Comparison of ENCODE assay signal across 8 cellular contexts in genomic region chr13:49976314-49977258, GRCh38. TPM values are rescaled to one million over a fixed set of nuclear protein-coding genes. Genes with fewer than 3 reads are reported as not detected.
DNase-seq lines count a peak whose midpoint lies in the region; ATAC-seq and TF ChIP-seq lines count a peak whose summit lies in the region.

No MANE protein-coding gene starts in this region.

- DNase-seq in SIG-M5 treated with dmso at 0.1 percent for 504 hours (lab: John Stamatoyannopoulos, UW; ENCODE audit: unreplicated experiment) = peak; percentile 83
- DNase-seq in SIG-M5 (lab: John Stamatoyannopoulos, UW) = no peak
- DNase-seq in HUDEP-2 (lab: John Stamatoyannopoulos, UW; ENCODE audit: unreplicated experiment in 76 of 76) = peak in 53 of 76 experiments; percentile 2 to 65 (median 33)
- DNase-seq in Panc1 (ENCODE audit: low read depth, low spot score) = peak; percentile 59
- DNase-seq in activated T-cell treated with anti-CD3 and anti-CD28 coated beads, Interleukin-2, amount 50 U/mL, for 48 hours = peak; percentile 75 to 77
- peak; percentile 83 for DNase-seq in fibroblast of pulmonary artery (ENCODE audit: low read depth)
- DNase-seq in neural progenitor cell (ENCODE audit: low spot score) = peak; percentile 88
- peak; percentile 29 for DNase-seq in stromal cell of bone marrow (ENCODE audit: low read depth)

- no peaks in the 10 kb centered on the region for H3K36me3 Mint-ChIP-seq in neural progenitor cell

- TF ChIP-seq CTCF in Panc1 (IDR thresholded peaks at IDR 0.05) = peak; percentile 85
- TF ChIP-seq CTCF in fibroblast of pulmonary artery (IDR thresholded peaks at IDR 0.05; ENCODE audit: low read length, missing control alignments) = peak; percentile 96
- TF ChIP-seq CTCF in neural progenitor cell (IDR thresholded peaks at IDR 0.05) = peak; percentile 95

- no peak overlapping the region for H3K27ac Mint-ChIP-seq in neural progenitor cell

- H4K20me1 ChIP-seq in neural progenitor cell (ENCODE audit: low read depth) = no peaks in the 10 kb centered on the region

- H3K9ac ChIP-seq in neural progenitor cell = no peak overlapping the region

- ATAC-seq in Panc1 = peak; percentile 90

- peak overlapping the region; percentile 82 for H2AFZ ChIP-seq in neural progenitor cell (replicated peaks)

- H3K9me3 ChIP-seq in Panc1 (ENCODE audit: control insufficient read depth, insufficient read depth, low read depth, low read length) = no peaks in the 10 kb centered on the region
- no peaks in the 10 kb centered on the region for H3K9me3 ChIP-seq in neural progenitor cell (ENCODE audit: low read depth)

- in situ Hi-C loops in Panc1 (cut with HindIII; ENCODE audit: low pct_unique_long_range_greater_than_20kb, low sequenced_read_pairs) = no loop called here

- H3F3A ChIP-seq in neural progenitor cell (ENCODE audit: low read depth) = no peaks in the 10 kb centered on the region

- no peak overlapping the region for H3K4me2 ChIP-seq in neural progenitor cell

- no peaks in the 10 kb centered on the region for H3K36me3 ChIP-seq in Panc1 (ENCODE audit: control insufficient read depth, insufficient read depth, low read length)
- H3K36me3 ChIP-seq in neural progenitor cell = no peaks in the 10 kb centered on the region

- no peaks in the 10 kb centered on the region for H3K9me3 Mint-ChIP-seq in neural progenitor cell

- H3K4me3 ChIP-seq in Panc1 (ENCODE audit: low read depth in 2 of 2, low read length in 2 of 2) (no peak overlapping the region), fibroblast of pulmonary artery (replicated peaks; ENCODE audit: low read depth, low read length) (no peak overlapping the region), neural progenitor cell (no peak overlapping the region)

- no peak overlapping the region for H3K4me3 Mint-ChIP-seq in neural progenitor cell

- POLR2A ChIA-PET in Panc1 (lab: Charles Lee) = no interaction called here

- peaks cover 2% of the 10 kb centered on the region for H3K27me3 Mint-ChIP-seq in neural progenitor cell (ENCODE audit: insufficient read depth, low read depth)

- H3K27me3 ChIP-seq in Panc1 (ENCODE audit: control insufficient read depth, insufficient read depth, low read length) (no peaks in the 10 kb centered on the region), neural progenitor cell (no peaks in the 10 kb centered on the region)

- H3K27ac ChIP-seq in Panc1 (ENCODE audit: low read length) (no peak overlapping the region), neural progenitor cell (no peak overlapping the region)

- CTCF ChIA-PET in Panc1 (lab: Charles Lee) = interaction anchor here (0.6 to 1.0 kb wide), 3 partner anchors 9 to 830 kb away, joined by 3 to 8 read pairs (median 3); no protein-coding TSS in a partner anchor

- no peaks in the 10 kb centered on the region for H3K79me2 ChIP-seq in neural progenitor cell (ENCODE audit: low read depth)

- H3K4me1 ChIP-seq in Panc1 (ENCODE audit: control insufficient read depth, insufficient read depth, low read length) = no peaks in the 10 kb centered on the region
- H3K4me1 ChIP-seq in neural progenitor cell = no peaks in the 10 kb centered on the region

- BruUV-seq in Panc1 (replicated peaks; lab: Mats Ljungman, UMichigan) = no TSS peak

- no peaks in the 10 kb centered on the region for H3K4me1 Mint-ChIP-seq in neural progenitor cell

- intact Hi-C loops in Panc1 (cut with micrococcal nuclease; ENCODE audit: unreplicated experiment) = loop anchor here (5.0 kb wide), 1 partner anchor 826 kb away; no protein-coding TSS in a partner anchor

RNA-seq across cellular contexts. Expression of gene TRIM13, which starts 20.3 kb away (rescaled TPM):
- total RNA-seq in Panc1 (2021; ENCODE audit: unreplicated experiment) = 22.4 TPM
- 11.0 TPM for polyA plus RNA-seq in Panc1 (2012; ENCODE audit: insufficient read length)
- 53.2 and 58.3 TPM in 2 replicates for total RNA-seq in neural progenitor cell (ENCODE audit: low replicate concordance)

RNA-seq across cellular contexts. Expression of gene KCNRG, which starts 38.7 kb away (rescaled TPM):
- total RNA-seq in Panc1 (2021; ENCODE audit: unreplicated experiment) (0.31 TPM), neural progenitor cell (ENCODE audit: low replicate concordance) (0.88 and 2.1 TPM in 2 replicates)
- 0.38 TPM for polyA plus RNA-seq in Panc1 (2012; ENCODE audit: insufficient read length)

RNA-seq across cellular contexts. Expression of gene SPRYD7, which starts 40.4 kb away (rescaled TPM):
- total RNA-seq in Panc1 (2021; ENCODE audit: unreplicated experiment) = 6.2 TPM
- polyA plus RNA-seq in Panc1 (2012; ENCODE audit: insufficient read length) = 8.4 TPM
- 4.0 and 5.6 TPM in 2 replicates for total RNA-seq in neural progenitor cell (ENCODE audit: low replicate concordance)
